Comparison of ENCODE assay signal across 9 cellular contexts in the genomic region with DNA sequence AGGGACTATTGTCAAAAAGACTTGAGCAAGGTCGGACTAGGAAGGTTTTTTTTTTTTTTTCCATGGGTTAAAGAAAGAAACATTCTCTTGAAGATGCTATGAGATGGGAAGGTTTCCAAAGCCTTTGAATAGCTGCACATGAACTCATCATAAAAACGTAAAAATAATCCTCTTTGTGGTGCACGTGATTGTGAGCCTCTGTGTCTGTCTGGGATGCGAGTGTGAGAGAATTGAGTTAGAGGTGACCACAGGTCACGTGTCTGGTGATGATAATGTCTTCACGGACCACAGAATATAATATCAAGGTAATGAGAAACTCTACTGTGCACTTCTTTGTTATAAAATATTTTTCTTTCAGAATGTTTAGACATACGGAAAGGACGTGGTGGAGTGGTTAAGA. TPM values are rescaled to one million over a fixed set of nuclear protein-coding genes. Genes with fewer than 3 reads are reported as not detected.
"Had no signal": no experiment of that assay in that cellular context is flagged by ENCODE, and none has a peak within 500 bp of the region (broad histone marks: within the 10 kb centered on the region; RNA-seq: fewer than 3 reads in every experiment).

No MANE protein-coding gene starts in this region.

- FAIRE-seq: H1, HTR-8/SVneo had no signal

- H3K9me3 ChIP-seq: HAP-1 had no signal

- H3K4me1 ChIP-seq: HAP-1 had no signal

- H3K4me3 Mint-ChIP-seq: GM23338, HFFc6 had no signal

- H3K4me3 ChIP-seq: GM23338, HAP-1 had no signal

- H3K4me2 ChIP-seq: GM23338, KMS-11 had no signal

- H3K27ac ChIP-seq: KMS-11 had no signal

- H3K9ac ChIP-seq: KMS-11 had no signal

- DNase-seq: H7, HFFc6 had no signal

- H3K27ac Mint-ChIP-seq: GM23338, HFFc6 had no signal

- H2AFZ ChIP-seq: GM23338 had no signal

- H3K36me3 ChIP-seq: HAP-1 had no signal

- ATAC-seq: GM23338 had no signal

RNA-seq across cellular contexts. Expression of a gene that starts 24.3 kb away (rescaled TPM):
- total RNA-seq: HFFc6, HT-29, IMR-90 had no signal
- polyA plus RNA-seq: GM23338, IMR-90 had no signal
